8 cellular contexts compared by ENCODE assay signal in the genomic region with DNA sequence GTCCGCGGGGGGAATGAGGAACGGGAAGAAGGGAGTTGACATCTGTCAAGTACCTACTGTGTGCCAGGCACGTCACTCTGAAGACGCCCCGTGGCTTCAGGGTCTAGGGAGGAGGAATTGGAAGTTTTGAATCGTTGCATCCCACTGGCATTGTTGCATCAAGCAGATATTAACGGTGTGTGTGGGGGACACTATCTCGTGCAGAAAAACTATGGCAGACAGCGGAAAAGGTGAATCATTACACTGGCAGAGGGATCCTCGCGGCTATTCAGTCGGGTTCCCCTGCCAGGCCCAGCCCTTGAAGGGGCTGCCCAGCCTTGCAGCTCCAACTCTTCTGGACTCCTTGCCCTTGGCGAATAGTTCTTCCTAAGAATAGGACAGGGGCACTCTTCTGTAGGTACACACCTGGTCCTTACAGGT. TPM values are rescaled to one million over a fixed set of nuclear protein-coding genes. Genes with fewer than 3 reads are reported as not detected.
DNase-seq lines count a peak whose midpoint lies in the region; ATAC-seq and TF ChIP-seq lines count a peak whose summit lies in the region.

No MANE protein-coding gene starts in this region.

- in situ Hi-C loops in mammary epithelial cell (cut with MboI; ENCODE audit: low sequenced_read_pairs in 2 of 2) = no loop called here
- in situ Hi-C loops in GM13976 (cut with MboI; ENCODE audit: low sequenced_read_pairs, unreplicated experiment) = no loop called here

- H3K9me3 ChIP-seq in HUES64 (ENCODE audit: insufficient read depth, low read depth, low read length) = no peaks in the 10 kb centered on the region
- no peaks in the 10 kb centered on the region for H3K9me3 ChIP-seq in mammary epithelial cell (replicated peaks; ENCODE audit: insufficient read depth, low read length)
- H3K9me3 ChIP-seq in muscle layer of colon (ENCODE audit: low read length) = no peaks in the 10 kb centered on the region

- no peak overlapping the region for H3K27ac ChIP-seq in HUES64 (ENCODE audit: low read depth, low read length)
- H3K27ac ChIP-seq in mammary epithelial cell (ENCODE audit: insufficient read depth, low read depth, low read length) = no peak overlapping the region
- H3K27ac ChIP-seq in muscle layer of colon (ENCODE audit: low read depth, low read length) = no peak overlapping the region

- H2AFZ ChIP-seq in mammary epithelial cell (ENCODE audit: low read depth, low read length) = peak overlapping the region; percentile 96

- H3K4me3 ChIP-seq in AG10803 (ENCODE audit: low read length) (peak overlapping the region; percentile 64), HUES64 (ENCODE audit: low read length) (peak overlapping the region; percentile 94), mammary epithelial cell (replicated peaks in 1 of 3; ENCODE audit: insufficient read depth in 1 of 3, low read depth in 2 of 3, low read length in 3 of 3) (peak overlapping the region in 2 of 3 experiments; percentile 53 to 79), muscle layer of colon (ENCODE audit: low read depth in 1 of 2, low read length in 2 of 2) (peak overlapping the region; percentile 44 to 49)

- no peaks in the 10 kb centered on the region for H3K36me3 ChIP-seq in HUES64 (ENCODE audit: insufficient read depth, low read length)
- H3K36me3 ChIP-seq in mammary epithelial cell (ENCODE audit: insufficient read depth, low read length) = no peaks in the 10 kb centered on the region
- H3K36me3 ChIP-seq in muscle layer of colon (ENCODE audit: insufficient read depth, low read length) = no peaks in the 10 kb centered on the region

- DNase-seq in AG10803 (ENCODE audit: low read depth) (no peak), mammary epithelial cell (no peak), GM13976 (ENCODE audit: low spot score) (no peak), NCI-H510A (lab: John Stamatoyannopoulos, UW) (no peak)

- H3K9ac ChIP-seq in HUES64 (ENCODE audit: low read depth, low read length) = peak overlapping the region; percentile 84
- H3K9ac ChIP-seq in mammary epithelial cell (ENCODE audit: insufficient read depth, low read length) = no peak overlapping the region
- no peak overlapping the region for H3K9ac ChIP-seq in muscle layer of colon (ENCODE audit: low read length)

- H3K27me3 ChIP-seq in HUES64 (ENCODE audit: insufficient read depth, low read length) (peaks cover 35% of the 10 kb centered on the region), mammary epithelial cell (ENCODE audit: insufficient read depth, low read length) (no peaks in the 10 kb centered on the region), muscle layer of colon (ENCODE audit: control insufficient read depth in 1 of 2, insufficient read depth in 2 of 2, low read length in 2 of 2) (no peaks in the 10 kb centered on the region)

- no TSS peak for BruUV-seq in mammary epithelial cell (replicated peaks; lab: Mats Ljungman, UMichigan)

- H3K4me1 ChIP-seq in HUES64 (ENCODE audit: insufficient read depth, low read length) (peaks cover 13% of the 10 kb centered on the region), mammary epithelial cell (ENCODE audit: insufficient read depth, low read length) (peaks cover 22% of the 10 kb centered on the region), muscle layer of colon (ENCODE audit: insufficient read depth, low read length) (peaks cover 7% of the 10 kb centered on the region)

- intact Hi-C loops in mammary epithelial cell (cut with micrococcal nuclease) = no loop called here

- dilution Hi-C loops in mammary epithelial cell (cut with HindIII; ENCODE audit: low sequenced_read_pairs) = no loop called here

- CTCF ChIA-PET in mammary epithelial cell (lab: Charles Lee; ENCODE audit: low non-redundant PET) = no interaction called here

- H3K79me2 ChIP-seq in mammary epithelial cell (ENCODE audit: insufficient read depth, low read length) = peaks cover 18% of the 10 kb centered on the region

- 31% methylated on average over 14 of the region's 14 CpGs for WGBS in HUES64
- WGBS in mammary epithelial cell (ENCODE audit: low coverage, missing lambda C conversion rate) = 29% methylated on average over 8 of the region's 14 CpGs

- H4K20me1 ChIP-seq in mammary epithelial cell (ENCODE audit: insufficient read depth, low read length) = no peaks in the 10 kb centered on the region

- H3K4me2 ChIP-seq in mammary epithelial cell (ENCODE audit: insufficient read depth, low read depth, low read length) = peak overlapping the region; percentile 99

- TF ChIP-seq CTCF in AG10803 (conservative IDR thresholded peaks at IDR 0.05; ENCODE audit: low read length) = no peak
- TF ChIP-seq CTCF in mammary epithelial cell (conservative IDR thresholded peaks at IDR 0.05 in 1 of 2, IDR thresholded peaks at IDR 0.05 in 1 of 2; ENCODE audit: extremely low read depth in 1 of 2, insufficient read depth in 1 of 2, low read depth in 1 of 2, low read length in 2 of 2) = no peak
- no peak for TF ChIP-seq CTCF in GM13976 (IDR thresholded peaks at IDR 0.05; ENCODE audit: borderline replicate concordance, control extremely low read depth, extremely low read depth, insufficient read depth, missing control alignments)

- ATAC-seq in GM21367 (IDR thresholded peaks at IDR 0.05; ENCODE audit: unreplicated experiment) = no peak
- ATAC-seq in GM19397 (IDR thresholded peaks at IDR 0.05; ENCODE audit: unreplicated experiment) = no peak

RNA-seq across cellular contexts. Expression of a gene that starts 1.0 kb away (rescaled TPM):
- 9.6 TPM for polyA plus RNA-seq in HUES64 (2013, experiment 1 of 2)
- 11.3 TPM for polyA plus RNA-seq in HUES64 (2013, experiment 2 of 2)
- total RNA-seq in mammary epithelial cell = 1 to 10 TPM; 3.8 to 7.7 TPM
- 2.4 TPM for polyA plus RNA-seq in mammary epithelial cell
- polyA minus RNA-seq in mammary epithelial cell = 11.8 TPM

RNA-seq across cellular contexts. Expression of a gene that starts 53.6 kb away (rescaled TPM):
- 2.9 TPM for polyA plus RNA-seq in HUES64 (2013, experiment 1 of 2)
- polyA plus RNA-seq in HUES64 (2013, experiment 2 of 2) = 3.3 TPM
- 10 to 100 TPM in 1 of 2 donors, 1 to 10 TPM in 1; 9.9 to 14.8 TPM for total RNA-seq in mammary epithelial cell
- 9.5 TPM for polyA plus RNA-seq in mammary epithelial cell
- 15.9 TPM for polyA minus RNA-seq in mammary epithelial cell
